ENCODE assay signal across 20 cellular contexts in the genomic region with DNA sequence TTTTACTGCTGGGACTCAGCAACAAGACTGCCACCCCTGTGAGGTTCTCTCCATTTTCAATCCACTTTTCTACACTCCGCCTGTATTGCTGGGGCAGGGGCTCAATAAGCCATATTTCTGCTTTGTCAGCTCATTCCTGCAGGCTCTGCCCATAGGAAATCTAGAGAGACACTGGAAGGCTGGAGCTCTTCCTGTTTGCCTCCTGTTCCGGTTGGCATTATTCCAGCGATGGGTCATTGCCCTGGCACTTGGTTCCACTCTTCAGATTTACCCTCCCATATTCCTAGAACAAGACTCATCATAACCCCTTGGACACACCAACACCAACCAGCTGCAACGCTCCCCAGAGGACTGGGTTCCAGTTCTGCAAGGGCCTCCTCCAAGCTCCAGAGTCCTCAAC.
DNase-seq lines count a peak whose midpoint lies in the region; TF ChIP-seq lines count a peak whose summit lies in the region.
"Had no signal": no experiment of that assay in that cellular context is flagged by ENCODE, and none has a peak within 500 bp of the region (broad histone marks: within the 10 kb centered on the region; RNA-seq: fewer than 3 reads in every experiment).

No MANE protein-coding gene starts in this region.

- H3K27ac ChIP-seq in VCaP, result peak overlapping the region; percentile 48; the same call in 1 of the 2 replicates
- H3K27ac ChIP-seq: BLaER1 treated with 17β-estradiol and CSF1 and Interleukin-3, amounts not matched to agents 10 nM and 100 nM; gastrocnemius medialis; KMS-11 had no signal

- TF ChIP-seq CTCF in VCaP (conservative IDR thresholded peaks at IDR 0.05), result no peak

- DNase-seq in NCI-H1092 treated with DMSO at 0.1 percent for 48 hours (lab: John Stamatoyannopoulos, UW), result peak; percentile 3
- no peak for DNase-seq in NCI-H1092 (lab: John Stamatoyannopoulos, UW)
- peak; percentile 69 for DNase-seq in NCI-H2029 (lab: John Stamatoyannopoulos, UW)
- DNase-seq in renal cortical epithelial cell (ENCODE audit: low read depth), result peak; percentile 20
- DNase-seq in cortex of kidney (lab: John Stamatoyannopoulos, UW), result no peak
- no peak for DNase-seq in mesenteric fat pad (ENCODE audit: low spot score)
- DNase-seq in HCEC 1CT, result no peak
- DNase-seq: activated CD8-positive, alpha-beta memory T cell treated with anti-CD3 and anti-CD28 coated beads for 24 hours; dermis blood vessel endothelial cell; DMS79 treated with DMSO at 0.1 percent for 48 hours; gastrocnemius medialis; left cardiac atrium; NCI-H1417 treated with DMSO at 0.1 percent for 48 hours; NCI-H2227 treated with DMSO at 0.1 percent for 48 hours; SIG-M5; stimulated activated CD4-positive, alpha-beta T cell treated with anti-CD3 and anti-CD28 coated beads, Interleukin-15, amount 100 ng/mL, for 24 hours; T-helper 2 cell had no signal

Comparison
In these comparisons a context has a peak if more than half of its experiments do, and no peak if none do; other contexts are left out.
1. DNase-seq: peak in NCI-H1092 treated with DMSO at 0.1 percent for 48 hours (single experiment), NCI-H2029 (single experiment) and renal cortical epithelial cell (single experiment); none in NCI-H1092 (single experiment), cortex of kidney (single experiment), mesenteric fat pad (single experiment) and HCEC 1CT (single experiment).